In genomic region chr3:53978386-53978785, GRCh38 we compare ENCODE assay signal across 32 cellular contexts.
"Had no signal": no experiment of that assay in that cellular context is flagged by ENCODE, and none has a peak within 500 bp of the region (broad histone marks: within the 10 kb centered on the region; RNA-seq: fewer than 3 reads in every experiment).

No MANE protein-coding gene starts in this region.

- H3K36me3 ChIP-seq: adrenal gland, colonic mucosa, gastroesophageal sphincter, heart left ventricle, left ventricle myocardium inferior, neutrophil, thoracic aorta had no signal

- ATAC-seq: activated CD4-positive, CD25-positive, alpha-beta regulatory T cell treated with anti-CD3 and anti-CD28 coated beads, Interleukin-2, amount 50 U/mL, for 24 hours; body of pancreas; effector memory CD8-positive, alpha-beta T cell; gastroesophageal sphincter; heart left ventricle; mucosa of descending colon; natural killer cell treated with Interleukin-12 subunit alpha and Interleukin-12 subunit beta and Interleukin-15 and Interleukin-18, amount 100 ng/mL, for 72 hours; sciatic nerve; stimulated activated effector memory CD8-positive, alpha-beta T cell treated with anti-CD3 and anti-CD28 coated beads, Interleukin-12 subunit alpha, Interleukin-12 subunit beta, amount 100 ng/mL, for 72 hours had no signal

- DNase-seq: activated CD4-positive, alpha-beta T cell treated with anti-CD3 and anti-CD28 coated beads for 48 hours; activated CD4-positive, alpha-beta T cell treated with anti-CD3 and anti-CD28 coated beads, Interleukin-2, amount 50 U/mL, for 48 hours; activated CD8-positive, alpha-beta memory T cell treated with anti-CD3 and anti-CD28 coated beads, Interleukin-2, amount 50 U/mL, for 4 hours; activated effector memory CD4-positive, alpha-beta T cell treated with anti-CD3 and anti-CD28 coated beads, Interleukin-2, amount 50 U/mL, for 16 hours; activated naive CD4-positive, alpha-beta T cell treated with anti-CD3 and anti-CD28 coated beads for 36 hours; activated naive CD8-positive, alpha-beta T cell treated with anti-CD3 and anti-CD28 coated beads for 36 hours; activated T-cell treated with anti-CD3 and anti-CD28 coated beads, Interleukin-2, amount 50 U/mL, for 1 hour; adrenal gland; aorta; body of pancreas; cerebellar nuclear complex; colonic mucosa; dorsolateral prefrontal cortex; effector memory CD8-positive, alpha-beta T cell; heart left ventricle; left ventricle myocardium inferior; mesendoderm; mucosa of descending colon; stimulated activated CD4-positive, alpha-beta T cell treated with anti-CD3 and anti-CD28 coated beads, Interleukin-12 subunit alpha, Interleukin-12 subunit beta, amount 100 ng/mL, for 4 hours; stimulated activated CD4-positive, alpha-beta T cell treated with anti-CD3 and anti-CD28 coated beads, Interleukin-4, amount 100 ng/mL, for 24 hours; T-helper 9 cell; trophoblast cell had no signal

- H3K9me3 ChIP-seq: adrenal gland, body of pancreas, colonic mucosa, neutrophil had no signal

- H3K27ac ChIP-seq: adrenal gland, body of pancreas, colonic mucosa, dorsolateral prefrontal cortex, gastroesophageal sphincter, heart left ventricle, left ventricle myocardium inferior, neutrophil, skin epidermis, thoracic aorta, VCaP had no signal

- H3K4me3 ChIP-seq: adrenal gland, body of pancreas, colonic mucosa, dorsolateral prefrontal cortex, gastroesophageal sphincter, heart left ventricle, left ventricle myocardium inferior, lung, mucosa of descending colon, skin epidermis, thoracic aorta had no signal

- H3K4me1 ChIP-seq: adrenal gland, body of pancreas, colonic mucosa, gastroesophageal sphincter, heart left ventricle, left ventricle myocardium inferior had no signal

- H3K27me3 ChIP-seq: body of pancreas, colonic mucosa, neutrophil had no signal
